In genomic region chr6:154705471-154706113, GRCh38 we compare ENCODE assay signal across 15 cellular contexts. TPM values are rescaled to one million over a fixed set of nuclear protein-coding genes. Genes with fewer than 3 reads are reported as not detected.
DNase-seq lines count a peak whose midpoint lies in the region; ATAC-seq, FAIRE-seq and TF ChIP-seq lines count a peak whose summit lies in the region.
"Had no signal": no experiment of that assay in that cellular context is flagged by ENCODE, and none has a peak within 500 bp of the region (broad histone marks: within the 10 kb centered on the region; RNA-seq: fewer than 3 reads in every experiment).

No MANE protein-coding gene starts in this region.

- WGBS in K562 (ENCODE audit: insufficient coverage, low coverage, missing lambda C conversion rate): 16% methylated on average over 8 of the region's 8 CpGs

- BruUV-seq in K562 (replicated peaks; lab: Mats Ljungman, UMichigan): no TSS peak

- H3K9me2 ChIP-seq in DOHH2 (replicated peaks; ENCODE audit: control insufficient read depth, low read length): no peaks in the 10 kb centered on the region

- no peaks in the 10 kb centered on the region for H3F3A ChIP-seq in DOHH2 (ENCODE audit: control insufficient read depth, insufficient read depth)

- no peaks in the 10 kb centered on the region for H3K4me1 ChIP-seq in DOHH2 (ENCODE audit: control insufficient read depth, low read length)
- H3K4me1 ChIP-seq in K562 (replicated peaks in 1 of 2; ENCODE audit: control insufficient read depth in 2 of 2, insufficient read depth in 2 of 2, low read length in 2 of 2): no peaks in the 10 kb centered on the region; a peak in 2 of 5 replicates
- H3K4me1 ChIP-seq: BLaER1 treated with 17β-estradiol and CSF1 and Interleukin-3, amounts not matched to agents 10 nM and 100 nM had no signal

- no peak overlapping the region for H3K4me3 ChIP-seq in DOHH2 (ENCODE audit: low read length)
- no peak overlapping the region for H3K4me3 ChIP-seq in K562
- H3K4me3 ChIP-seq: BLaER1 treated with 17β-estradiol and CSF1 and Interleukin-3, amounts not matched to agents 10 nM and 100 nM had no signal

- H4K20me1 ChIP-seq in DOHH2 (ENCODE audit: control insufficient read depth, insufficient read depth, low read depth, low read length): no peaks in the 10 kb centered on the region
- no peaks in the 10 kb centered on the region for H4K20me1 ChIP-seq in K562 (replicated peaks; ENCODE audit: control insufficient read depth, insufficient read depth, low read length)
- H4K20me1 ChIP-seq: BLaER1 treated with 17β-estradiol and CSF1 and Interleukin-3, amounts not matched to agents 10 nM and 100 nM had no signal

- in situ Hi-C loops in K562 (cut with MboI): no loop called here

- H3K36me3 ChIP-seq in DOHH2 (ENCODE audit: control insufficient read depth, low read length) (no peaks in the 10 kb centered on the region), K562 (ENCODE audit: control insufficient read depth, insufficient read depth, low read length) (no peaks in the 10 kb centered on the region)
- H3K36me3 ChIP-seq: BLaER1 treated with 17β-estradiol and CSF1 and Interleukin-3, amounts not matched to agents 10 nM and 100 nM had no signal

- CTCF ChIA-PET in K562 (lab: Yijun Ruan, JAX; ENCODE audit: low intra/inter-chr PET ratio): interaction anchor here (0.8 kb wide), 1 partner anchor 98 kb away, joined by 3 read pairs; no protein-coding TSS in a partner anchor

- H3K36me3 Mint-ChIP-seq in type B pancreatic cell: no peaks in the 10 kb centered on the region
- H3K36me3 Mint-ChIP-seq: activated naive CD8-positive, alpha-beta T cell treated with anti-CD3 and anti-CD28 coated beads, Interleukin-2, amount 10 ng/mL, durations not matched to agents 7 days and 5 days had no signal

- no peak overlapping the region for H3K9ac ChIP-seq in K562 (ENCODE audit: insufficient read depth in 1 of 2, low read depth in 2 of 2, low read length in 2 of 2)
- H3K9ac ChIP-seq: BLaER1 treated with 17β-estradiol and CSF1 and Interleukin-3, amounts not matched to agents 10 nM and 100 nM had no signal

- H2AFZ ChIP-seq in K562 (ENCODE audit: low read depth, low read length): peak overlapping the region; percentile 46; the same call in 1 of the 2 replicates

- ATAC-seq in K562: peak; percentile 70
- ATAC-seq in HG03039 (IDR thresholded peaks at IDR 0.05; ENCODE audit: unreplicated experiment): no peak

- DNase-seq in K562 (ENCODE audit: extremely low read depth in 1 of 4, low spot score in 3 of 4): peak in 1 of 4 experiments; percentile 30
- DNase-seq in left kidney (ENCODE audit: low read depth, low spot score): peak; percentile 9
- DNase-seq in COR-L47 (lab: John Stamatoyannopoulos, UW): no peak
- no peak for DNase-seq in globus pallidus (ENCODE audit: low spot score)
- no peak for DNase-seq in type B pancreatic cell (ENCODE audit: extremely low spot score, unreplicated experiment)
- DNase-seq: activated naive CD8-positive, alpha-beta T cell treated with anti-CD3 and anti-CD28 coated beads, Interleukin-2, amount 10 ng/mL, durations not matched to agents 7 days and 5 days; foreskin fibroblast; NCI-H1105; NCI-H345 had no signal

- no peak overlapping the region for H3K4me2 ChIP-seq in DOHH2 (ENCODE audit: low read length)
- peak overlapping the region; percentile 20; the same call in 1 of the 2 replicates for H3K4me2 ChIP-seq in K562 (ENCODE audit: insufficient read depth, low read length)
- H3K4me2 ChIP-seq: BLaER1 treated with 17β-estradiol and CSF1 and Interleukin-3, amounts not matched to agents 10 nM and 100 nM had no signal

- H3K27ac ChIP-seq in DOHH2 (ENCODE audit: low read depth, low read length) (no peak overlapping the region), K562 (ENCODE audit: extremely low read depth, low read depth, low read length) (no peak overlapping the region)
- H3K27ac ChIP-seq: BLaER1 treated with 17β-estradiol and CSF1 and Interleukin-3, amounts not matched to agents 10 nM and 100 nM; RWPE1 had no signal

- no peak overlapping the region for H3K27ac Mint-ChIP-seq in type B pancreatic cell
- H3K27ac Mint-ChIP-seq: activated naive CD8-positive, alpha-beta T cell treated with anti-CD3 and anti-CD28 coated beads, Interleukin-2, amount 10 ng/mL, durations not matched to agents 7 days and 5 days had no signal

- H3K27me3 ChIP-seq in DOHH2 (ENCODE audit: control insufficient read depth, low read length): peaks cover 13% of the 10 kb centered on the region; the same call in 1 of the 2 replicates
- H3K27me3 ChIP-seq in K562 (ENCODE audit: control insufficient read depth in 2 of 2, insufficient read depth in 2 of 2, low read length in 2 of 2): peaks cover 8 to 10% of the 10 kb centered on the region in 2 experiments; a peak in 2 of 5 replicates
- H3K27me3 ChIP-seq: BLaER1 treated with 17β-estradiol and CSF1 and Interleukin-3, amounts not matched to agents 10 nM and 100 nM had no signal

- FAIRE-seq in K562 (lab: Jason Lieb, UNC): no peak
- FAIRE-seq: islet of Langerhans had no signal

- no peak for TF ChIP-seq POLR2A in K562 (conservative IDR thresholded peaks at IDR 0.05)

- POLR2A ChIA-PET in K562 (lab: Yijun Ruan, JAX): no interaction called here

- no peak for TF ChIP-seq EP300 in Ishikawa (IDR thresholded peaks at IDR 0.05; ENCODE audit: borderline replicate concordance)
- no peak for TF ChIP-seq EP300 in K562 (IDR thresholded peaks at IDR 0.05; ENCODE audit: low read length)

- H3K27me3 Mint-ChIP-seq in type B pancreatic cell: peaks cover 4% of the 10 kb centered on the region

- peak; percentile 47; the same call in 1 of the 2 replicates for TF ChIP-seq RAD21 in Ishikawa (IDR thresholded peaks at IDR 0.05; ENCODE audit: low read depth)
- TF ChIP-seq RAD21 in K562 (CRISPR knock-in tag; conservative IDR thresholded peaks at IDR 0.05 in 1 of 2, IDR thresholded peaks at IDR 0.05 in 1 of 2): peak; percentile 16 to 57; a peak in 3 of 4 replicates

- H3K9me3 ChIP-seq in DOHH2 (ENCODE audit: control insufficient read depth, insufficient read depth, low read length) (no peaks in the 10 kb centered on the region), K562 (replicated peaks; ENCODE audit: control insufficient read depth, insufficient read depth, low read depth, low read length) (no peaks in the 10 kb centered on the region)
- H3K9me3 ChIP-seq: BLaER1 treated with 17β-estradiol and CSF1 and Interleukin-3, amounts not matched to agents 10 nM and 100 nM had no signal

- no peaks in the 10 kb centered on the region for H3K9me1 ChIP-seq in K562 (ENCODE audit: control insufficient read depth, insufficient read depth, low read length)

- intact Hi-C loops in K562 (cut with micrococcal nuclease): loop anchor here (1.0 kb wide), 1 partner anchor 100 kb away; no protein-coding TSS in a partner anchor

- TF ChIP-seq CTCF in DOHH2 (IDR thresholded peaks at IDR 0.05; ENCODE audit: low read depth, low read length, poor library complexity, severe bottlenecking) (peak; percentile 11), K562 (IDR thresholded peaks at IDR 0.05 in 2 of 3, conservative IDR thresholded peaks at IDR 0.05 in 1 of 3; ENCODE audit: insufficient read depth in 2 of 3, low read depth in 1 of 3, low read length in 3 of 3) (peak; percentile 32 to 57 (median 48); a peak in 5 of 6 replicates), type B pancreatic cell (conservative IDR thresholded peaks at IDR 0.05) (no peak)

- H3K79me2 ChIP-seq in DOHH2 (ENCODE audit: control insufficient read depth, low read length) (no peaks in the 10 kb centered on the region), K562 (ENCODE audit: control insufficient read depth, insufficient read depth, low read length) (no peaks in the 10 kb centered on the region)

- H3K4me1 Mint-ChIP-seq in type B pancreatic cell (ENCODE audit: unreplicated experiment): no peaks in the 10 kb centered on the region
- H3K4me1 Mint-ChIP-seq: activated naive CD8-positive, alpha-beta T cell treated with anti-CD3 and anti-CD28 coated beads, Interleukin-2, amount 10 ng/mL, durations not matched to agents 7 days and 5 days had no signal

- no peak overlapping the region for H3K4me3 Mint-ChIP-seq in type B pancreatic cell
- H3K4me3 Mint-ChIP-seq: activated naive CD8-positive, alpha-beta T cell treated with anti-CD3 and anti-CD28 coated beads, Interleukin-2, amount 10 ng/mL, durations not matched to agents 7 days and 5 days had no signal

- H3K9me3 Mint-ChIP-seq in type B pancreatic cell: no peaks in the 10 kb centered on the region
- H3K9me3 Mint-ChIP-seq: activated naive CD8-positive, alpha-beta T cell treated with anti-CD3 and anti-CD28 coated beads, Interleukin-2, amount 10 ng/mL, durations not matched to agents 7 days and 5 days had no signal

TF ChIP-seq in Ishikawa, 13 proteins besides CTCF, POLR2A, EP300 and RAD21 (continues in another document):
- TF ChIP-seq, protein P1, sequence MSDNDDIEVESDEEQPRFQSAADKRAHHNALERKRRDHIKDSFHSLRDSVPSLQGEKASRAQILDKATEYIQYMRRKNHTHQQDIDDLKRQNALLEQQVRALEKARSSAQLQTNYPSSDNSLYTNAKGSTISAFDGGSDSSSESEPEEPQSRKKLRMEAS (IDR thresholded peaks at IDR 0.05): no peak
- no peak for TF ChIP-seq CREB1 (IDR thresholded peaks at IDR 0.05; ENCODE audit: low read depth)

TF ChIP-seq in K562, 482 proteins besides CTCF, POLR2A, EP300 and RAD21:
- no peak for TF ChIP-seq CHD2 (IDR thresholded peaks at IDR 0.05; ENCODE audit: low read depth, low read length)
- peak; percentile 37 for TF ChIP-seq RBM25 (IDR thresholded peaks at IDR 0.05; ENCODE audit: low read depth, low read length, severe bottlenecking)

RNA-seq across cellular contexts. Expression of gene SCAF8, which starts 27.6 kb away (rescaled TPM):
- total RNA-seq in K562 (2011; cell fraction: chromatin; rRNA removed; ENCODE audit: low replicate concordance): 29.7 and 106 TPM in 2 replicates
- 18.2 and 25.1 TPM in 2 replicates for total RNA-seq in K562 (2011; cell fraction: nucleolus; rRNA removed)
- total RNA-seq in K562 (2011; cell fraction: nucleoplasm; rRNA removed): 34.6 and 37.3 TPM in 2 replicates
- total RNA-seq in K562 (2014; rRNA removed): 20.3 and 25.3 TPM in 2 replicates
- 35.7 and 41.5 TPM in 2 replicates for total RNA-seq in K562 (2014; rRNA removed; fragmentation: Illumina TruSeq; extraction: Trizol)
- total RNA-seq in K562 (2015; rRNA removed; fragmentation: Illumina TruSeq; extraction: Trizol): 37.0 and 38.5 TPM in 2 replicates
- 38.6 and 46.6 TPM in 2 replicates for total RNA-seq in K562 (2021)
- polyA plus RNA-seq in K562 (2011; rRNA removed): 22.0 and 23.2 TPM in 2 replicates
- 13.9 and 18.5 TPM in 2 replicates for polyA plus RNA-seq in K562 (2011; cell fraction: cytosol; rRNA removed)
- polyA plus RNA-seq in K562 (2011; cell fraction: nucleus; rRNA removed): 27.6 and 28.9 TPM in 2 replicates
- polyA plus RNA-seq in K562 (2012): 21.6 and 23.1 TPM in 2 replicates
- 36.0 and 41.1 TPM in 2 replicates for polyA plus RNA-seq in K562 (2014; fragmentation: Illumina TruSeq; extraction: Trizol)
- 10 to 100 TPM; 10.5 to 11.8 TPM for polyA plus RNA-seq in K562 (2014; fragmentation: Nextera tagmentation; extraction: Ambion mirVana)
- 18.5 and 19.4 TPM in 2 replicates for polyA plus RNA-seq in K562 (2014; rRNA removed)
- polyA minus RNA-seq in K562 (2011; rRNA and poly(A)+ RNA removed): 55.1 and 69.3 TPM in 2 replicates
- 27.5 and 32.1 TPM in 2 replicates for polyA minus RNA-seq in K562 (2011; cell fraction: cytosol; rRNA and poly(A)+ RNA removed)
- 29.2 and 48.1 TPM in 2 replicates for polyA minus RNA-seq in K562 (2011; cell fraction: nucleus; rRNA and poly(A)+ RNA removed)
- 45.7 and 58.7 TPM in 2 replicates for total RNA-seq in type B pancreatic cell (ENCODE audit: low replicate concordance)
